29 cellular contexts compared by ENCODE assay signal in genomic region chr18:2522112-2522511, GRCh38. TPM values are rescaled to one million over a fixed set of nuclear protein-coding genes. Genes with fewer than 3 reads are reported as not detected.
A peak's percentile ranks its signal among the peaks of the same experiment; 100 is the strongest.
DNase-seq lines count a peak whose midpoint lies in the region; ATAC-seq, FAIRE-seq and TF ChIP-seq lines count a peak whose summit lies in the region.
"Had no signal": no experiment of that assay in that cellular context is flagged by ENCODE, and none has a peak within 500 bp of the region (broad histone marks: within the 10 kb centered on the region; RNA-seq: fewer than 3 reads in every experiment).

No MANE protein-coding gene starts in this region.

- no peak for DNase-seq in activated T-cell treated with anti-CD3 and anti-CD28 coated beads, Interleukin-2, amount 50 U/mL, for 72 hours
- DNase-seq in activated T-cell treated with anti-CD3 and anti-CD28 coated beads, Interleukin-2, amount 50 U/mL, for 4 hours = no peak
- DNase-seq in NCI-H510A (lab: John Stamatoyannopoulos, UW) (peak; percentile 47), urothelium cell line (ENCODE audit: low spot score) (no peak), T-cell (no peak), suprapubic skin (ENCODE audit: low spot score in 2 of 2) (no peak)
- DNase-seq: ACHN; activated CD4-positive, CD25-positive, alpha-beta regulatory T cell treated with anti-CD3 and anti-CD28 coated beads, Interleukin-2, amount 50 U/mL, for 72 hours; activated CD8-positive, alpha-beta T cell treated with anti-CD3 and anti-CD28 coated beads, Interleukin-2, amount 10 ng/mL, durations not matched to agents 7 days and 5 days; activated gamma-delta T cell treated with Interleukin-2 at 50 U/mL for 16 hours; activated T-cell treated with anti-CD3 and anti-CD28 coated beads for 4 hours; Calu3; HCEC 1CT; islet precursor cell; NCI-H1694 treated with DMSO at 0.1 percent for 48 hours; NCI-H345; NK-92 treated with Interleukin-12 subunit alpha and Interleukin-12 subunit beta, amount 100 ng/mL, for 24 hours; Peyer's patch; spleen; stimulated activated CD4-positive, alpha-beta T cell treated with anti-CD3 and anti-CD28 coated beads, Interleukin-4, amount 100 ng/mL, for 1 hour; T-helper 1 cell had no signal

- H3K27ac ChIP-seq in suprapubic skin = no peak overlapping the region
- H3K27ac ChIP-seq: Peyer's patch, right atrium auricular region, SJSA1, spleen, thoracic aorta had no signal

- CTCF ChIA-PET in T-cell (lab: Charles Lee) = no interaction called here

- WGBS in suprapubic skin = 89% methylated on average over 4 of the region's 4 CpGs

- H3K4me1 Mint-ChIP-seq in activated T-cell treated with anti-CD3 and anti-CD28 coated beads, Interleukin-2, amount 50 U/mL, for 72 hours (ENCODE audit: low read depth) = peaks cover 10% of the 10 kb centered on the region
- H3K4me1 Mint-ChIP-seq in activated T-cell treated with anti-CD3 and anti-CD28 coated beads, Interleukin-2, amount 50 U/mL, for 4 hours (ENCODE audit: low read depth) = peaks cover 3% of the 10 kb centered on the region
- peaks cover 4 to 7% (median 6%) of the 10 kb centered on the region in 3 donors for H3K4me1 Mint-ChIP-seq in T-cell
- H3K4me1 Mint-ChIP-seq: brain; stimulated activated memory B cell treated with anti-CD40 and anti-IgM and Interleukin-4, amounts not matched to agents 10 μg/mL and 1 μg/mL and 100 μg/mL, for 72 hours had no signal

- POLR2A ChIA-PET in T-cell (lab: Charles Lee) = no interaction called here

- no peaks in the 10 kb centered on the region for H3K36me3 ChIP-seq in suprapubic skin
- H3K36me3 ChIP-seq: Peyer's patch, right atrium auricular region, SJSA1, spleen, thoracic aorta had no signal

- ATAC-seq in activated T-cell treated with anti-CD3 and anti-CD28 coated beads, Interleukin-2, amount 50 U/mL, for 72 hours (replicated peaks in 1 of 2) = peak; percentile 37 to 53
- ATAC-seq in activated T-cell treated with anti-CD3 and anti-CD28 coated beads, Interleukin-2, amount 50 U/mL, for 4 hours = no peak
- ATAC-seq in GM19452 (IDR thresholded peaks at IDR 0.05; ENCODE audit: unreplicated experiment) (peak; percentile 55), T-cell (replicated peaks in 1 of 4) (no peak), GM19397 (IDR thresholded peaks at IDR 0.05; ENCODE audit: unreplicated experiment) (no peak)
- ATAC-seq: activated CD8-positive, alpha-beta T cell treated with anti-CD3 and anti-CD28 coated beads, Interleukin-2, amount 10 ng/mL, durations not matched to agents 7 days and 5 days; natural killer cell treated with Interleukin-12 subunit alpha and Interleukin-12 subunit beta and Interleukin-15 and Interleukin-18, amount 100 ng/mL, for 72 hours; stimulated activated memory B cell treated with anti-CD40 and anti-IgM and Interleukin-4, amounts not matched to agents 10 μg/mL and 1 μg/mL and 100 μg/mL, for 72 hours had no signal

- no peak for TF ChIP-seq CTCF in suprapubic skin (IDR thresholded peaks at IDR 0.05)

- TF ChIP-seq EP300 in suprapubic skin (IDR thresholded peaks at IDR 0.05) = no peak

- H3K36me3 Mint-ChIP-seq in activated T-cell treated with anti-CD3 and anti-CD28 coated beads, Interleukin-2, amount 50 U/mL, for 72 hours (ENCODE audit: insufficient read depth in 2 of 2) = no peaks in the 10 kb centered on the region
- no peaks in the 10 kb centered on the region for H3K36me3 Mint-ChIP-seq in activated T-cell treated with anti-CD3 and anti-CD28 coated beads, Interleukin-2, amount 50 U/mL, for 4 hours (ENCODE audit: insufficient read depth)
- peaks cover 15% of the 10 kb centered on the region for H3K36me3 Mint-ChIP-seq in T-cell
- H3K36me3 Mint-ChIP-seq: brain; natural killer cell treated with Interleukin-12 subunit alpha and Interleukin-12 subunit beta and Interleukin-15 and Interleukin-18, amount 100 ng/mL, for 72 hours had no signal

- H3K9me3 Mint-ChIP-seq in activated T-cell treated with anti-CD3 and anti-CD28 coated beads, Interleukin-2, amount 50 U/mL, for 72 hours = no peaks in the 10 kb centered on the region
- H3K9me3 Mint-ChIP-seq in activated T-cell treated with anti-CD3 and anti-CD28 coated beads, Interleukin-2, amount 50 U/mL, for 4 hours = no peaks in the 10 kb centered on the region
- no peaks in the 10 kb centered on the region for H3K9me3 Mint-ChIP-seq in T-cell
- H3K9me3 Mint-ChIP-seq: brain; natural killer cell treated with Interleukin-12 subunit alpha and Interleukin-12 subunit beta and Interleukin-15 and Interleukin-18, amount 100 ng/mL, for 72 hours; stimulated activated memory B cell treated with anti-CD40 and anti-IgM and Interleukin-4, amounts not matched to agents 10 μg/mL and 1 μg/mL and 100 μg/mL, for 72 hours had no signal

- no peaks in the 10 kb centered on the region for H3K9me3 ChIP-seq in suprapubic skin
- H3K9me3 ChIP-seq: Peyer's patch, right atrium auricular region, SJSA1, spleen, thoracic aorta had no signal

- no peak for TF ChIP-seq POLR2A in suprapubic skin (IDR thresholded peaks at IDR 0.05)

- peak; percentile 90 for FAIRE-seq in urothelium cell line (lab: Jason Lieb, UNC)

- H3K4me3 Mint-ChIP-seq in activated T-cell treated with anti-CD3 and anti-CD28 coated beads, Interleukin-2, amount 50 U/mL, for 72 hours = no peak overlapping the region
- H3K4me3 Mint-ChIP-seq in activated T-cell treated with anti-CD3 and anti-CD28 coated beads, Interleukin-2, amount 50 U/mL, for 4 hours = no peak overlapping the region
- no peak overlapping the region for H3K4me3 Mint-ChIP-seq in T-cell
- H3K4me3 Mint-ChIP-seq: activated CD8-positive, alpha-beta T cell treated with anti-CD3 and anti-CD28 coated beads, Interleukin-2, amount 10 ng/mL, durations not matched to agents 7 days and 5 days; brain; natural killer cell treated with Interleukin-12 subunit alpha and Interleukin-12 subunit beta and Interleukin-15 and Interleukin-18, amount 100 ng/mL, for 72 hours; stimulated activated memory B cell treated with anti-CD40 and anti-IgM and Interleukin-4, amounts not matched to agents 10 μg/mL and 1 μg/mL and 100 μg/mL, for 72 hours had no signal

- H3K27me3 Mint-ChIP-seq in activated T-cell treated with anti-CD3 and anti-CD28 coated beads, Interleukin-2, amount 50 U/mL, for 72 hours (ENCODE audit: low read depth) = no peaks in the 10 kb centered on the region
- no peaks in the 10 kb centered on the region for H3K27me3 Mint-ChIP-seq in activated T-cell treated with anti-CD3 and anti-CD28 coated beads, Interleukin-2, amount 50 U/mL, for 4 hours (ENCODE audit: low read depth)
- H3K27me3 Mint-ChIP-seq in T-cell = no peaks in the 10 kb centered on the region
- H3K27me3 Mint-ChIP-seq: brain; natural killer cell treated with Interleukin-12 subunit alpha and Interleukin-12 subunit beta and Interleukin-15 and Interleukin-18, amount 100 ng/mL, for 72 hours; stimulated activated memory B cell treated with anti-CD40 and anti-IgM and Interleukin-4, amounts not matched to agents 10 μg/mL and 1 μg/mL and 100 μg/mL, for 72 hours had no signal

- H3K27me3 ChIP-seq in suprapubic skin = no peaks in the 10 kb centered on the region
- H3K27me3 ChIP-seq: Peyer's patch, right atrium auricular region, SJSA1, spleen had no signal

- no peaks in the 10 kb centered on the region for H3K4me1 ChIP-seq in suprapubic skin
- H3K4me1 ChIP-seq: Peyer's patch, right atrium auricular region, spleen had no signal

- no peak overlapping the region for H3K4me3 ChIP-seq in suprapubic skin
- H3K4me3 ChIP-seq: Peyer's patch, right atrium auricular region, SJSA1, spleen, thoracic aorta had no signal

- H3K27ac Mint-ChIP-seq in activated T-cell treated with anti-CD3 and anti-CD28 coated beads, Interleukin-2, amount 50 U/mL, for 72 hours = no peak overlapping the region
- no peak overlapping the region for H3K27ac Mint-ChIP-seq in T-cell
- H3K27ac Mint-ChIP-seq: activated CD8-positive, alpha-beta T cell treated with anti-CD3 and anti-CD28 coated beads, Interleukin-2, amount 10 ng/mL, durations not matched to agents 7 days and 5 days; brain; natural killer cell treated with Interleukin-12 subunit alpha and Interleukin-12 subunit beta and Interleukin-15 and Interleukin-18, amount 100 ng/mL, for 72 hours; stimulated activated memory B cell treated with anti-CD40 and anti-IgM and Interleukin-4, amounts not matched to agents 10 μg/mL and 1 μg/mL and 100 μg/mL, for 72 hours had no signal

RNA-seq across cellular contexts. Expression of gene METTL4, which starts 49.2 kb away (rescaled TPM):
- total RNA-seq in activated T-cell treated with anti-CD3 and anti-CD28 coated beads, Interleukin-2, amount 50 U/mL, for 72 hours = 10 to 100 TPM; 23.1 to 28.3 TPM
- total RNA-seq in activated T-cell treated with anti-CD3 and anti-CD28 coated beads, Interleukin-2, amount 50 U/mL, for 4 hours = 10 to 100 TPM; 14.0 to 17.5 (median 15.4) TPM
- total RNA-seq in T-cell (10 to 100 TPM; 15.1 to 27.7 (median 21.4) TPM), suprapubic skin (10 to 100 TPM in 1 of 4 donors, 1 to 10 TPM in 3; 3.3 to 10.5 (median 4.9) TPM)

RNA-seq across cellular contexts. Expression of gene NDC80, which starts 49.2 kb away (rescaled TPM):
- total RNA-seq in activated T-cell treated with anti-CD3 and anti-CD28 coated beads, Interleukin-2, amount 50 U/mL, for 72 hours = 100 to 1,000 TPM in 1 of 2 donors, 10 to 100 TPM in 1; 82.0 to 113 TPM
- 1 to 10 TPM; 7.4 to 8.2 (median 7.4) TPM for total RNA-seq in activated T-cell treated with anti-CD3 and anti-CD28 coated beads, Interleukin-2, amount 50 U/mL, for 4 hours
- total RNA-seq in T-cell (1 to 10 TPM; 2.3 to 8.2 (median 3.3) TPM), suprapubic skin (1 to 10 TPM; 1.1 to 2.7 (median 2.5) TPM)

Comparison
In these comparisons a context has a peak if more than half of its experiments do, and no peak if none do; other contexts are left out.
1. ATAC-seq: peak in activated T-cell treated with anti-CD3 and anti-CD28 coated beads, Interleukin-2, amount 50 U/mL, for 72 hours (2 of 2) and GM19452 (single experiment); none in activated T-cell treated with anti-CD3 and anti-CD28 coated beads, Interleukin-2, amount 50 U/mL, for 4 hours (0 of 2), T-cell (0 of 4) and GM19397 (single experiment).
2. RNA of gene NDC80, which starts 49.2 kb away (total RNA-seq): 82.0 to 113 TPM in activated T-cell treated with anti-CD3 and anti-CD28 coated beads, Interleukin-2, amount 50 U/mL, for 72 hours; 7.4 to 8.2 TPM in activated T-cell treated with anti-CD3 and anti-CD28 coated beads, Interleukin-2, amount 50 U/mL, for 4 hours, 2.3 to 8.2 TPM in T-cell and 1.1 to 2.7 TPM in suprapubic skin; every median in the first group is over 4 times any median in the second.